ENCODE assay signal across 8 cellular contexts in genomic region chr20:49814057-49814675, GRCh38. TPM values are rescaled to one million over a fixed set of nuclear protein-coding genes. Genes with fewer than 3 reads are reported as not detected.
DNase-seq lines count a peak whose midpoint lies in the region; FAIRE-seq and TF ChIP-seq lines count a peak whose summit lies in the region.

No MANE protein-coding gene starts in this region.

- H3K27me3 ChIP-seq in HL-60 (ENCODE audit: insufficient read depth, poor library complexity, severe bottlenecking) (no peaks in the 10 kb centered on the region), mesenchymal stem cell (ENCODE audit: control insufficient read depth in 1 of 2, insufficient read depth in 1 of 2, low read length in 2 of 2) (no peaks in the 10 kb centered on the region)

- H3K18ac ChIP-seq in mesenchymal stem cell (ENCODE audit: low read depth in 1 of 2, low read length in 2 of 2) = no peak overlapping the region

- H2BK12ac ChIP-seq in mesenchymal stem cell (ENCODE audit: low read length in 2 of 2) = no peak overlapping the region

- H2BK15ac ChIP-seq in mesenchymal stem cell (ENCODE audit: low read depth, poor library complexity, severe bottlenecking) = no peak overlapping the region

- no peak overlapping the region for H4K91ac ChIP-seq in mesenchymal stem cell (ENCODE audit: low read length)

- WGBS in mesenchymal stem cell = 93% methylated on average over 4 of the region's 5 CpGs

- no peak overlapping the region for H2AFZ ChIP-seq in mesenchymal stem cell (ENCODE audit: low read depth, low read length)

- peaks cover 13 to 38% of the 10 kb centered on the region in 2 experiments for H3K36me3 ChIP-seq in mesenchymal stem cell (ENCODE audit: control insufficient read depth in 1 of 2, insufficient read depth in 2 of 2, low read depth in 1 of 2, low read length in 2 of 2)

- peaks cover 27% of the 10 kb centered on the region for H3K4me1 Mint-ChIP-seq in activated naive CD8-positive, alpha-beta T cell treated with anti-CD3 and anti-CD28 coated beads for 36 hours

- peaks cover 7% of the 10 kb centered on the region for H3K4me1 ChIP-seq in mesenchymal stem cell (ENCODE audit: control insufficient read depth, insufficient read depth, low read depth, low read length)

- peak overlapping the region; percentile 95 for H3K27ac Mint-ChIP-seq in activated naive CD8-positive, alpha-beta T cell treated with anti-CD3 and anti-CD28 coated beads for 36 hours

- H3K9me3 Mint-ChIP-seq in activated naive CD8-positive, alpha-beta T cell treated with anti-CD3 and anti-CD28 coated beads for 36 hours = no peaks in the 10 kb centered on the region

- DNase-seq in AG10803 (ENCODE audit: low read depth) (no peak), HL-60 (ENCODE audit: low read depth in 1 of 2, low spot score in 1 of 2) (peak in 1 of 2 experiments; percentile 75), mesenchymal stem cell (no peak), NCI-H1092 treated with DMSO at 0.1 percent for 48 hours (lab: John Stamatoyannopoulos, UW) (no peak), frontal cortex (ENCODE audit: low spot score in 2 of 2) (no peak), NCI-H345 (lab: John Stamatoyannopoulos, UW) (no peak)
- no peak for DNase-seq in activated naive CD8-positive, alpha-beta T cell treated with anti-CD3 and anti-CD28 coated beads for 36 hours
- no peak for DNase-seq in stimulated activated naive CD4-positive, alpha-beta T cell (lab: John Stamatoyannopoulos, UW)

- no peak overlapping the region for H3K14ac ChIP-seq in mesenchymal stem cell (ENCODE audit: low read length in 2 of 2)

- no peak for TF ChIP-seq CTCF in AG10803 (conservative IDR thresholded peaks at IDR 0.05; ENCODE audit: low read length)
- TF ChIP-seq CTCF in HL-60 (IDR thresholded peaks at IDR 0.05; ENCODE audit: insufficient read depth, low read length) = no peak

- H3K27ac ChIP-seq in HL-60 (replicated peaks) (peak overlapping the region; percentile 95), mesenchymal stem cell (ENCODE audit: low read length, poor library complexity, severe bottlenecking) (no peak overlapping the region)

- H3K4me3 Mint-ChIP-seq in activated naive CD8-positive, alpha-beta T cell treated with anti-CD3 and anti-CD28 coated beads for 36 hours = peak overlapping the region; percentile 95

- H3K27me3 Mint-ChIP-seq in activated naive CD8-positive, alpha-beta T cell treated with anti-CD3 and anti-CD28 coated beads for 36 hours = no peaks in the 10 kb centered on the region

- peaks cover 36% of the 10 kb centered on the region for H3K36me3 Mint-ChIP-seq in activated naive CD8-positive, alpha-beta T cell treated with anti-CD3 and anti-CD28 coated beads for 36 hours

- no peak overlapping the region for H3K4ac ChIP-seq in mesenchymal stem cell (ENCODE audit: low read depth in 1 of 2, low read length in 2 of 2)

- no peak overlapping the region for H2BK120ac ChIP-seq in mesenchymal stem cell (ENCODE audit: low read depth, low read length)

- H3K4me3 ChIP-seq in AG10803 (ENCODE audit: low read length) = peak overlapping the region; percentile 87
- peak overlapping the region; percentile 48 for H3K4me3 ChIP-seq in HL-60 (replicated peaks; ENCODE audit: insufficient read depth, low read length)
- peak overlapping the region in 1 of 2 experiments; percentile 98 for H3K4me3 ChIP-seq in mesenchymal stem cell (ENCODE audit: insufficient read depth in 1 of 2, low read depth in 1 of 2, low read length in 2 of 2)

- no peak overlapping the region for H4K8ac ChIP-seq in mesenchymal stem cell (ENCODE audit: low read length)

- H3K9me3 ChIP-seq in mesenchymal stem cell (ENCODE audit: control insufficient read depth, low read length) = no peaks in the 10 kb centered on the region

- H2AK5ac ChIP-seq in mesenchymal stem cell (ENCODE audit: low read length, severe bottlenecking) = peak overlapping the region; percentile 40

- peak overlapping the region; percentile 96 for H3K9ac ChIP-seq in mesenchymal stem cell (ENCODE audit: low read length)

- H2BK5ac ChIP-seq in mesenchymal stem cell (ENCODE audit: low read depth, low read length, poor library complexity, severe bottlenecking) = no peak overlapping the region

- FAIRE-seq in frontal cortex (lab: Jason Lieb, UNC) = no peak

- H3K79me1 ChIP-seq in mesenchymal stem cell (replicated peaks; ENCODE audit: low read length, poor library complexity, severe bottlenecking) = peaks cover 7% of the 10 kb centered on the region

- H3K23ac ChIP-seq in mesenchymal stem cell (ENCODE audit: low read length in 2 of 2) = no peak overlapping the region

- no peak overlapping the region for H3K4me2 ChIP-seq in mesenchymal stem cell (ENCODE audit: low read length, poor library complexity, severe bottlenecking)

RNA-seq across cellular contexts. Expression of gene SLC9A8, which starts 1.5 kb away (rescaled TPM):
- 10 to 100 TPM in 1 of 2 experiments, 1 to 10 TPM in 1; 9.9 to 10.9 TPM for total RNA-seq in activated naive CD8-positive, alpha-beta T cell treated with anti-CD3 and anti-CD28 coated beads for 36 hours
- polyA plus RNA-seq in mesenchymal stem cell (2013, experiment 1 of 2) = 3.9 TPM
- 3.6 TPM for polyA plus RNA-seq in mesenchymal stem cell (2013, experiment 2 of 2)
- 4.5 TPM for total RNA-seq in frontal cortex
